13 cellular contexts compared by ENCODE assay signal in the genomic region with DNA sequence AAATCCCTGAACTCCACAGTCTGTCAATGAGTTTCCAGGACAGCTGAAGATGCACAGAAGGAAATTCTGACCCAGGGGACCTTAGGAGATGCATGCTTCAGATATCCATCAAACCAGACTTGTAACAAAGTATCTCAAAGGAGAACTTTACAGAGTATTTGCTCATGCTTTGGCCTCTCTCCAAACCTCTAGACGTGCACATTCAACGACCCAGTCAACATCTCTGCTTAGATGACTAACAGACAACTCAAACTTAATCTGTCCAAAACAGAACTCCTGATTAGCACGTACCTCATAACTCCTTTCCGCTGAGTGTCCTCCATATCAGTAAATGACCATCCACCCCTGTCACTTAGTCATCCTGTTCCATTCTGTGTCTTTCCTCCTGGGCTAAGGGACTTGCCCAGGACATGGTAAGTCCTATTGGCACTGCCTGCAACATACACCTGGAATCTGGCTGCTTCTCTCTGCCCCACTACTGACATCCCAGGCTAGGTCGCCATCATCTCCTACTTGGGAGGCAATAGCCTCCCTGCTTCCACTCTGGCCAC.
A peak's percentile ranks its signal among the peaks of the same experiment; 100 is the strongest.
DNase-seq lines count a peak whose midpoint lies in the region; ATAC-seq and TF ChIP-seq lines count a peak whose summit lies in the region.
"Had no signal": no experiment of that assay in that cellular context is flagged by ENCODE, and none has a peak within 500 bp of the region (broad histone marks: within the 10 kb centered on the region; RNA-seq: fewer than 3 reads in every experiment).

No MANE protein-coding gene starts in this region.

- BruUV-seq in HCT116 (replicated peaks; lab: Mats Ljungman, UMichigan), result no TSS peak

- H3K9me3 Mint-ChIP-seq in activated T-helper 17 cell treated with anti-CD3 and anti-CD28 coated beads, Interleukin-2, amount 50 U/mL, for 72 hours, result no peaks in the 10 kb centered on the region
- no peaks in the 10 kb centered on the region for H3K9me3 Mint-ChIP-seq in natural killer cell
- H3K9me3 Mint-ChIP-seq in WTC11, result no peaks in the 10 kb centered on the region
- H3K9me3 Mint-ChIP-seq: stimulated activated effector memory CD8-positive, alpha-beta T cell treated with anti-CD3 and anti-CD28 coated beads, Interleukin-12 subunit alpha, Interleukin-12 subunit beta, amount 100 ng/mL, for 72 hours had no signal

- peak overlapping the region; percentile 4 for H3K27ac Mint-ChIP-seq in activated T-helper 17 cell treated with anti-CD3 and anti-CD28 coated beads, Interleukin-2, amount 50 U/mL, for 72 hours
- H3K27ac Mint-ChIP-seq in natural killer cell (no peak overlapping the region), WTC11 (no peak overlapping the region)
- H3K27ac Mint-ChIP-seq: stimulated activated effector memory CD8-positive, alpha-beta T cell treated with anti-CD3 and anti-CD28 coated beads, Interleukin-12 subunit alpha, Interleukin-12 subunit beta, amount 100 ng/mL, for 72 hours had no signal

- CTCF ChIA-PET in HCT116 (lab: Charles Lee) (no interaction called here), WTC11 (lab: Charles Lee) (no interaction called here)

- TF ChIP-seq RAD21 in HCT116 (IDR thresholded peaks at IDR 0.05; ENCODE audit: low read depth), result no peak

- H3K36me3 Mint-ChIP-seq in activated T-helper 17 cell treated with anti-CD3 and anti-CD28 coated beads, Interleukin-2, amount 50 U/mL, for 72 hours (ENCODE audit: low read depth), result no peaks in the 10 kb centered on the region
- H3K36me3 Mint-ChIP-seq in natural killer cell, result no peaks in the 10 kb centered on the region
- no peaks in the 10 kb centered on the region for H3K36me3 Mint-ChIP-seq in WTC11
- H3K36me3 Mint-ChIP-seq: stimulated activated effector memory CD8-positive, alpha-beta T cell treated with anti-CD3 and anti-CD28 coated beads, Interleukin-12 subunit alpha, Interleukin-12 subunit beta, amount 100 ng/mL, for 72 hours had no signal

- WGBS in right cardiac atrium, result 37% methylated on average over 5 of the region's 5 CpGs

- H3K4me3 Mint-ChIP-seq in activated T-helper 17 cell treated with anti-CD3 and anti-CD28 coated beads, Interleukin-2, amount 50 U/mL, for 72 hours, result no peak overlapping the region
- no peak overlapping the region for H3K4me3 Mint-ChIP-seq in natural killer cell
- no peak overlapping the region for H3K4me3 Mint-ChIP-seq in WTC11
- H3K4me3 Mint-ChIP-seq: stimulated activated effector memory CD8-positive, alpha-beta T cell treated with anti-CD3 and anti-CD28 coated beads, Interleukin-12 subunit alpha, Interleukin-12 subunit beta, amount 100 ng/mL, for 72 hours had no signal

- no peak overlapping the region; the same call in 1 of the 2 replicates for H3K4me2 ChIP-seq in HCT116 (ENCODE audit: low read length)
- H3K4me2 ChIP-seq: PC-9 had no signal

- H3K36me3 ChIP-seq in ACC112 (ENCODE audit: insufficient read depth, low read length) (no peaks in the 10 kb centered on the region), HCT116 (ENCODE audit: control insufficient read depth in 1 of 2, insufficient read depth in 2 of 2, low read length in 2 of 2) (no peaks in the 10 kb centered on the region)
- H3K36me3 ChIP-seq: right lobe of liver had no signal

- no peak overlapping the region for H2AFZ ChIP-seq in ACC112 (ENCODE audit: low read length, unreplicated experiment)
- no peak overlapping the region for H2AFZ ChIP-seq in HCT116 (ENCODE audit: low read depth, low read length, poor library complexity, severe bottlenecking)
- H2AFZ ChIP-seq: PC-9 had no signal

- TF ChIP-seq CTCF in HCT116 (IDR thresholded peaks at IDR 0.05 in 2 of 3, conservative IDR thresholded peaks at IDR 0.05 in 1 of 3; ENCODE audit: borderline replicate concordance in 1 of 3, insufficient read depth in 1 of 3, low read depth in 2 of 3, low read length in 2 of 3), result no peak
- TF ChIP-seq CTCF in natural killer cell (IDR thresholded peaks at IDR 0.05), result no peak
- no peak for TF ChIP-seq CTCF in WTC11 (IDR thresholded peaks at IDR 0.05)

- H3K4me1 Mint-ChIP-seq in activated T-helper 17 cell treated with anti-CD3 and anti-CD28 coated beads, Interleukin-2, amount 50 U/mL, for 72 hours, result no peaks in the 10 kb centered on the region
- H3K4me1 Mint-ChIP-seq in natural killer cell (no peaks in the 10 kb centered on the region), WTC11 (peaks cover 12% of the 10 kb centered on the region)
- H3K4me1 Mint-ChIP-seq: stimulated activated effector memory CD8-positive, alpha-beta T cell treated with anti-CD3 and anti-CD28 coated beads, Interleukin-12 subunit alpha, Interleukin-12 subunit beta, amount 100 ng/mL, for 72 hours had no signal

- no peaks in the 10 kb centered on the region for H3K9me2 ChIP-seq in HCT116 (ENCODE audit: insufficient read depth)

- POLR2A ChIA-PET in HCT116 (lab: Charles Lee), result no interaction called here
- POLR2A ChIA-PET in WTC11 (lab: Charles Lee), result no interaction called here

- H3K27me3 Mint-ChIP-seq in activated T-helper 17 cell treated with anti-CD3 and anti-CD28 coated beads, Interleukin-2, amount 50 U/mL, for 72 hours, result no peaks in the 10 kb centered on the region
- H3K27me3 Mint-ChIP-seq in natural killer cell (ENCODE audit: low read depth in 2 of 2) (no peaks in the 10 kb centered on the region), WTC11 (ENCODE audit: low read depth) (no peaks in the 10 kb centered on the region)

- DNase-seq in HCT116 (ENCODE audit: low read depth, low spot score), result peak; percentile 10
- no peak for DNase-seq in right cardiac atrium
- DNase-seq in natural killer cell, result no peak
- DNase-seq in SKM-1 (lab: John Stamatoyannopoulos, UW; ENCODE audit: unreplicated experiment), result no peak
- no peak for DNase-seq in WTC11 (ENCODE audit: low spot score)
- DNase-seq: activated CD4-positive, alpha-beta T cell treated with anti-CD3 and anti-CD28 coated beads, Interleukin-2, amount 50 U/mL, for 4 hours; COR-L47; right lobe of liver had no signal

- peaks cover 16% of the 10 kb centered on the region for H3K4me1 ChIP-seq in ACC112 (ENCODE audit: control insufficient read depth, insufficient read depth, low read length, unreplicated experiment)
- peaks cover 0 to 12% of the 10 kb centered on the region in 2 experiments; a peak in 2 of 4 replicates for H3K4me1 ChIP-seq in HCT116 (ENCODE audit: control insufficient read depth in 1 of 2, insufficient read depth in 2 of 2, low read length in 2 of 2)
- peaks cover 3% of the 10 kb centered on the region for H3K4me1 ChIP-seq in right cardiac atrium (ENCODE audit: control insufficient read depth, insufficient read depth, low read length)
- H3K4me1 ChIP-seq: right lobe of liver had no signal

- H3K27me3 ChIP-seq in ACC112 (ENCODE audit: insufficient read depth, low read length) (no peaks in the 10 kb centered on the region), HCT116 (ENCODE audit: insufficient read depth, low read length) (no peaks in the 10 kb centered on the region), right cardiac atrium (ENCODE audit: control insufficient read depth, insufficient read depth) (no peaks in the 10 kb centered on the region)
- H3K27me3 ChIP-seq: right lobe of liver had no signal

- H3K27ac ChIP-seq in ACC112 (ENCODE audit: low read depth, low read length) (peak overlapping the region; percentile 29; the same call in 1 of the 2 replicates), HCT116 (ENCODE audit: low read depth, low read length) (no peak overlapping the region), right cardiac atrium (ENCODE audit: low read length) (no peak overlapping the region)
- H3K27ac ChIP-seq: PC-9, right lobe of liver had no signal

- RAD21 ChIA-PET in HCT116 (lab: Charles Lee; ENCODE audit: low non-redundant PET in 1 of 2, low total read pairs in 2 of 2, uncharacterized antibody in 2 of 2, unreplicated experiment in 2 of 2), result interaction anchor here in 1 of 2 experiments (0.6 kb wide), 1 partner anchor 15 kb away, joined by 3 read pairs; no protein-coding TSS in a partner anchor

- intact Hi-C loops in HCT116 (cut with micrococcal nuclease), result no loop called here
- intact Hi-C loops in right cardiac atrium (cut with DNase I), result no loop called here
- intact Hi-C loops in natural killer cell (cut with micrococcal nuclease), result no loop called here

- H3K9me3 ChIP-seq in HCT116 (ENCODE audit: control insufficient read depth in 1 of 2, insufficient read depth in 1 of 2, low read depth in 1 of 2, low read length in 2 of 2) (no peaks in the 10 kb centered on the region), right cardiac atrium (ENCODE audit: control insufficient read depth, low read length) (no peaks in the 10 kb centered on the region)
- H3K9me3 ChIP-seq: right lobe of liver had no signal

- TF ChIP-seq POLR2A in HCT116 (IDR thresholded peaks at IDR 0.05; ENCODE audit: borderline replicate concordance, extremely low read depth, insufficient read depth, insufficient read length), result no peak

- H3K79me2 ChIP-seq in ACC112 (ENCODE audit: control insufficient read depth, insufficient read depth, low read length, unreplicated experiment) (no peaks in the 10 kb centered on the region), HCT116 (ENCODE audit: insufficient read depth, low read length) (no peaks in the 10 kb centered on the region)

- H4K20me1 ChIP-seq in HCT116 (ENCODE audit: insufficient read depth), result no peaks in the 10 kb centered on the region

- no peak overlapping the region for H3K9ac ChIP-seq in HCT116 (ENCODE audit: low read length)

- no peak; the same call in 1 of the 2 replicates for ATAC-seq in HCT116
- ATAC-seq in activated T-helper 17 cell treated with anti-CD3 and anti-CD28 coated beads, Interleukin-2, amount 50 U/mL, for 72 hours (replicated peaks), result no peak
- peak; percentile 36 to 82 for ATAC-seq in right cardiac atrium
- no peak for ATAC-seq in HG02884 (IDR thresholded peaks at IDR 0.05; ENCODE audit: unreplicated experiment)
- no peak for ATAC-seq in natural killer cell
- no peak for ATAC-seq in WTC11
- ATAC-seq: stimulated activated effector memory CD8-positive, alpha-beta T cell treated with anti-CD3 and anti-CD28 coated beads, Interleukin-12 subunit alpha, Interleukin-12 subunit beta, amount 100 ng/mL, for 72 hours had no signal

- H3K4me3 ChIP-seq in ACC112 (ENCODE audit: low read depth, low read length), result no peak overlapping the region
- H3K4me3 ChIP-seq in HCT116 (replicated peaks in 1 of 2; ENCODE audit: low read depth in 1 of 2, low read length in 2 of 2), result no peak overlapping the region
- no peak overlapping the region for H3K4me3 ChIP-seq in right cardiac atrium (ENCODE audit: low read length)
- H3K4me3 ChIP-seq: PC-9, right lobe of liver had no signal

TF ChIP-seq in HCT116, 20 proteins besides CTCF, POLR2A, EP300 and RAD21 (continues in another document):
- TF ChIP-seq SP1 (IDR thresholded peaks at IDR 0.05; ENCODE audit: low read depth), result peak; percentile 41; the same call in 1 of the 2 replicates
- no peak for TF ChIP-seq CBX3 (IDR thresholded peaks at IDR 0.05; ENCODE audit: low read depth)

TF ChIP-seq in WTC11, 78 proteins besides CTCF, POLR2A, EP300 and RAD21 (continues in another document):
- no peak for TF ChIP-seq NFE2L1 (CRISPR knock-in tag; IDR thresholded peaks at IDR 0.05)
- TF ChIP-seq CREM (CRISPR knock-in tag; IDR thresholded peaks at IDR 0.05), result no peak

Comparison
In these comparisons a context has a peak if more than half of its experiments do, and no peak if none do; other contexts are left out.
1. ATAC-seq: peak in right cardiac atrium (2 of 2); none in HCT116 (single experiment), activated T-helper 17 cell treated with anti-CD3 and anti-CD28 coated beads, Interleukin-2, amount 50 U/mL, for 72 hours (single experiment), HG02884 (single experiment), natural killer cell (0 of 3) and WTC11 (single experiment).